ENCODE assay signal across 18 cellular contexts in genomic region chr9:131919181-131919580, GRCh38.
A peak's percentile ranks its signal among the peaks of the same experiment; 100 is the strongest.
DNase-seq lines count a peak whose midpoint lies in the region; ATAC-seq and TF ChIP-seq lines count a peak whose summit lies in the region.
"Had no signal": no experiment of that assay in that cellular context is flagged by ENCODE, and none has a peak within 500 bp of the region (broad histone marks: within the 10 kb centered on the region; RNA-seq: fewer than 3 reads in every experiment).

No MANE protein-coding gene starts in this region.

- H3K14ac ChIP-seq in trophoblast cell (ENCODE audit: low read length), result no peak overlapping the region

- H3K27ac ChIP-seq in endodermal cell (ENCODE audit: low read depth, low read length), result no peak overlapping the region
- no peak overlapping the region for H3K27ac ChIP-seq in trophoblast cell (ENCODE audit: low read depth, low read length)
- no peak overlapping the region for H3K27ac ChIP-seq in thyroid gland
- H3K27ac ChIP-seq: BLaER1 treated with 17β-estradiol and CSF1 and Interleukin-3, amounts not matched to agents 10 nM and 100 nM; GM23248 had no signal

- H3K9me3 ChIP-seq in endodermal cell (ENCODE audit: control insufficient read depth, low read length), result no peaks in the 10 kb centered on the region
- H3K9me3 ChIP-seq in trophoblast cell (ENCODE audit: insufficient read depth, low read depth, low read length), result no peaks in the 10 kb centered on the region
- no peaks in the 10 kb centered on the region for H3K9me3 ChIP-seq in thyroid gland
- H3K9me3 ChIP-seq: BE2C; BLaER1 treated with 17β-estradiol and CSF1 and Interleukin-3, amounts not matched to agents 10 nM and 100 nM had no signal

- H4K8ac ChIP-seq in trophoblast cell (ENCODE audit: low read depth, low read length), result no peak overlapping the region

- DNase-seq in endodermal cell (no peak), trophoblast cell (no peak), thyroid gland (peak; percentile 53 to 58), ACHN (no peak), GM10248 (ENCODE audit: extremely low spot score) (no peak)
- DNase-seq: AML-193; BE2C; CD4-positive, alpha-beta T cell; CD8-positive, alpha-beta memory T cell; DMS 273 treated with DMSO at 0.1 percent for 48 hours; DMS79 treated with DMSO at 0.1 percent for 48 hours; GF-D8; GM23248; H7; HCEC 1CT had no signal

- H3K9ac ChIP-seq in endodermal cell (ENCODE audit: extremely low read depth, low read length, poor library complexity, severe bottlenecking) (no peak overlapping the region), trophoblast cell (ENCODE audit: low read length) (no peak overlapping the region)
- H3K9ac ChIP-seq: BLaER1 treated with 17β-estradiol and CSF1 and Interleukin-3, amounts not matched to agents 10 nM and 100 nM; GM23248 had no signal

- H3K9me3 Mint-ChIP-seq in endodermal cell, result no peaks in the 10 kb centered on the region
- H3K9me3 Mint-ChIP-seq: CD14-positive monocyte; CD4-positive, alpha-beta T cell; CD8-positive, alpha-beta memory T cell had no signal

- H3K79me2 ChIP-seq in trophoblast cell (ENCODE audit: control insufficient read depth, insufficient read depth, low read length, poor library complexity), result no peaks in the 10 kb centered on the region

- H2BK12ac ChIP-seq in trophoblast cell (ENCODE audit: low read length), result no peak overlapping the region

- TF ChIP-seq CTCF in endodermal cell (conservative IDR thresholded peaks at IDR 0.05) (no peak), thyroid gland (IDR thresholded peaks at IDR 0.05) (no peak), GM10248 (IDR thresholded peaks at IDR 0.05; ENCODE audit: control extremely low read depth, extremely low read depth, low read depth, missing control alignments) (no peak)

- H4K12ac ChIP-seq in trophoblast cell (ENCODE audit: low read depth, low read length), result no peak overlapping the region

- no peak for ATAC-seq in GM21367 (IDR thresholded peaks at IDR 0.05; ENCODE audit: unreplicated experiment)

- H3K4me1 ChIP-seq in endodermal cell (ENCODE audit: control insufficient read depth, insufficient read depth, low read length) (peaks cover 6% of the 10 kb centered on the region), trophoblast cell (ENCODE audit: control insufficient read depth in 1 of 2, insufficient read depth in 2 of 2, low read length in 2 of 2) (no peaks in the 10 kb centered on the region), thyroid gland (peaks cover 3 to 16% of the 10 kb centered on the region in 2 donors)
- H3K4me1 ChIP-seq: BE2C had no signal

- no peak overlapping the region for H4K91ac ChIP-seq in trophoblast cell (ENCODE audit: low read depth, low read length)

- H3K36me3 Mint-ChIP-seq in endodermal cell (ENCODE audit: low read depth), result peaks cover 8% of the 10 kb centered on the region

- H3K27me3 Mint-ChIP-seq in endodermal cell (ENCODE audit: insufficient read depth), result no peaks in the 10 kb centered on the region
- H3K27me3 Mint-ChIP-seq: CD4-positive, alpha-beta T cell; CD8-positive, alpha-beta memory T cell had no signal

- H3K4me3 ChIP-seq in endodermal cell (ENCODE audit: low read length) (no peak overlapping the region), trophoblast cell (ENCODE audit: low read depth, low read length) (no peak overlapping the region), thyroid gland (replicated peaks in 1 of 3) (no peak overlapping the region)
- H3K4me3 ChIP-seq: BLaER1 treated with 17β-estradiol and CSF1 and Interleukin-3, amounts not matched to agents 10 nM and 100 nM; GM23248 had no signal

- no peak overlapping the region for H2BK5ac ChIP-seq in trophoblast cell (ENCODE audit: low read depth, low read length, poor library complexity)

- H3K23ac ChIP-seq in trophoblast cell (ENCODE audit: low read length), result peak overlapping the region; percentile 46

- no peak overlapping the region for H2BK120ac ChIP-seq in trophoblast cell (ENCODE audit: insufficient read depth, low read length, poor library complexity)

- H3K4me2 ChIP-seq in trophoblast cell (ENCODE audit: low read length), result no peak overlapping the region
- H3K4me2 ChIP-seq: BLaER1 treated with 17β-estradiol and CSF1 and Interleukin-3, amounts not matched to agents 10 nM and 100 nM had no signal

- in situ Hi-C loops in ACHN (cut with HindIII; ENCODE audit: low pct_ligation_motif_present, low pct_unique_long_range_greater_than_20kb, low sequenced_read_pairs), result no loop called here

- no peak overlapping the region for H2AFZ ChIP-seq in trophoblast cell (ENCODE audit: insufficient read depth, low read length, poor library complexity)
- H2AFZ ChIP-seq: GM23248 had no signal

- peak overlapping the region; percentile 56 for H3K27ac Mint-ChIP-seq in endodermal cell
- H3K27ac Mint-ChIP-seq: CD14-positive monocyte; CD4-positive, alpha-beta T cell had no signal

- no peaks in the 10 kb centered on the region for H3K36me3 ChIP-seq in endodermal cell (ENCODE audit: control insufficient read depth, insufficient read depth, low read length)
- H3K36me3 ChIP-seq in trophoblast cell (ENCODE audit: control insufficient read depth in 1 of 2, insufficient read depth in 2 of 2, low read length in 2 of 2), result no peaks in the 10 kb centered on the region
- no peaks in the 10 kb centered on the region for H3K36me3 ChIP-seq in thyroid gland
- H3K36me3 ChIP-seq: BE2C had no signal

- intact Hi-C loops in thyroid gland (cut with DNase I), result no loop called here

- CTCF ChIA-PET in GM10248 (lab: Yijun Ruan, JAX), result no interaction called here

- no peak overlapping the region for H3K4ac ChIP-seq in trophoblast cell (ENCODE audit: low read depth, low read length)

- H3K79me1 ChIP-seq in trophoblast cell (ENCODE audit: low read length), result no peaks in the 10 kb centered on the region

- H3K18ac ChIP-seq in trophoblast cell (ENCODE audit: low read length), result no peak overlapping the region

- peaks cover 20% of the 10 kb centered on the region for H3K4me1 Mint-ChIP-seq in endodermal cell
- H3K4me1 Mint-ChIP-seq: CD14-positive monocyte had no signal

- H3K4me3 Mint-ChIP-seq in endodermal cell, result no peak overlapping the region
- H3K4me3 Mint-ChIP-seq: CD14-positive monocyte; CD4-positive, alpha-beta T cell; CD8-positive, alpha-beta memory T cell had no signal

- no peak overlapping the region for H2AK5ac ChIP-seq in trophoblast cell (ENCODE audit: low read length)

- H3K27me3 ChIP-seq in endodermal cell (ENCODE audit: control insufficient read depth, insufficient read depth, low read length, poor library complexity, severe bottlenecking) (no peaks in the 10 kb centered on the region), trophoblast cell (ENCODE audit: insufficient read depth, low read length) (no peaks in the 10 kb centered on the region), thyroid gland (no peaks in the 10 kb centered on the region)
- H3K27me3 ChIP-seq: BE2C; BLaER1 treated with 17β-estradiol and CSF1 and Interleukin-3, amounts not matched to agents 10 nM and 100 nM had no signal

- 90 to 100% methylated on average over 1 of the region's 1 CpG for WGBS in endodermal cell (ENCODE audit: insufficient coverage in 1 of 2, insufficient read length in 1 of 2), 2 experiments
- no CpG with 5 or more reads among the region's 1 CpG for WGBS in trophoblast cell (ENCODE audit: extremely low coverage, insufficient coverage, insufficient read length)
- WGBS in thyroid gland, 2 donors, result 31 to 55% methylated on average over 1 of the region's 1 CpG

- POLR2A ChIA-PET in GM10248 (lab: Yijun Ruan, JAX), result interaction anchor here (0.7 kb wide), 1 partner anchor 1606 kb away, joined by 3 read pairs; no protein-coding TSS in a partner anchor

- no peak for TF ChIP-seq POLR2A in thyroid gland (IDR thresholded peaks at IDR 0.05)

Comparison
In these comparisons a context has a peak if more than half of its experiments do, and no peak if none do; other contexts are left out.
1. DNase-seq: peak in thyroid gland (2 of 2); none in endodermal cell (single experiment), trophoblast cell (0 of 2), ACHN (single experiment) and GM10248 (single experiment).